ENCODE assay signal across 16 cellular contexts in the genomic region with DNA sequence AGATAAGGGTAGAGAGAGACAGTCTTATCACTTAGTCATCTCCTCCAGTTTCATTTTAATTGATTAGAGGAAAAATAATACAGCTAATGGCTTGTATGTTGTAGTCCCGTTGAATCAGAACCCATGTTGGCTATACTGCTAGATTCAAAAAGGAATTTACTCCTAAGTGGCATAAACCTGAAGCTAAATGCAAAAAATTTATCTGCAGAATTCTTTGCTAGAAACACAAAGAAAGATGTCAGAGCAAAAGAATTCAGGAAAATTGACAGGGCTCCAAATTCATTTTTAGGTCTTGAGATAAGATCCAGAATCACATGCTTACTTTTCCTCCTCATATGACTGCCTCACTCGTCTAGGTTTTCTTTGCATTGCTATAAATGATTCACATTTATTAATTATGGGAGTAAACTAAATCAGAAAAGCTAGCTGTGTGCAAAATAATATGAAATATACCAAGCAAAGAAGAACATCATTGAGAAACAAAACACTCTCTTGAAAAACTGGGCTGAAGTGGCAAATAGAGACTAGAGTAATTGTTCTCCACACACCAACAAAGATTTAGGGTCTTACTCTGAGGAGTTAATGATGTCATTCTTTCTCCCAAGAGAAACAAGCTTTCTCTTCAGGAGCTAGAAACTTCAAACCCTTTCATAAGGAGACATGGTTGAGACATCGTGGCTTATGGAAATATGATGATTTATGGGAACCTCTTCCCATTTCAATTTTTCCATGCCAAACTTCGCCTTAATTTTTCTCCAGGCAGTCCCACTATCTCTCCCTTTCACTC.
DNase-seq lines count a peak whose midpoint lies in the region; ATAC-seq, FAIRE-seq and TF ChIP-seq lines count a peak whose summit lies in the region.
"Had no signal": no experiment of that assay in that cellular context is flagged by ENCODE, and none has a peak within 500 bp of the region (broad histone marks: within the 10 kb centered on the region; RNA-seq: fewer than 3 reads in every experiment).

No MANE protein-coding gene starts in this region.

- POLR2A ChIA-PET in HepG2 (lab: Yijun Ruan, JAX), result no interaction called here

- BruUV-seq in HepG2 (replicated peaks; lab: Mats Ljungman, UMichigan), result no TSS peak

- H3K4me3 ChIP-seq in HepG2 (replicated peaks in 1 of 3; ENCODE audit: insufficient read depth in 1 of 3, low read depth in 2 of 3, low read length in 3 of 3) (no peak overlapping the region), right lobe of liver (no peak overlapping the region), astrocyte (ENCODE audit: insufficient read depth, low read depth, low read length) (no peak overlapping the region), thoracic aorta (peak overlapping the region; percentile 15), HAP-1 (no peak overlapping the region), suprapubic skin (no peak overlapping the region)
- H3K4me3 ChIP-seq: GM23338 had no signal

- no peaks in the 10 kb centered on the region for H3K79me2 ChIP-seq in HepG2 (ENCODE audit: insufficient read depth, low read length)
- no peaks in the 10 kb centered on the region for H3K79me2 ChIP-seq in astrocyte (ENCODE audit: insufficient read depth, low read length)

- DNase-seq in HepG2 (ENCODE audit: low spot score), result no peak
- DNase-seq in right lobe of liver, result no peak
- peak; percentile 30 for DNase-seq in astrocyte (ENCODE audit: low read depth)
- peak; percentile 2 for DNase-seq in fibroblast of peridontal ligament (ENCODE audit: extremely low read depth)
- DNase-seq in thoracic aorta (ENCODE audit: low spot score), result no peak
- DNase-seq in NCI-H1930 (lab: John Stamatoyannopoulos, UW), result no peak
- no peak for DNase-seq in HAP-1 (ENCODE audit: low spot score in 2 of 2)
- no peak for DNase-seq in suprapubic skin (ENCODE audit: low spot score in 2 of 2)
- DNase-seq: CD8-positive, alpha-beta T cell; COR-L47; DND-41; GDM1; H7 had no signal

- TF ChIP-seq RAD21 in HepG2 (CRISPR knock-in tag; IDR thresholded peaks at IDR 0.05), result no peak

- H3K9ac ChIP-seq in HepG2 (ENCODE audit: insufficient read depth, low read depth, low read length) (no peak overlapping the region), astrocyte (ENCODE audit: low read length) (no peak overlapping the region)

- no peak for ATAC-seq in HepG2
- ATAC-seq in right lobe of liver, result no peak
- ATAC-seq in thoracic aorta (ENCODE audit: insufficient number of reproducible peaks, low FRiP score, low read depth), result no peak
- ATAC-seq: CD8-positive, alpha-beta T cell; GM23338 had no signal

- no peaks in the 10 kb centered on the region for H3K36me3 Mint-ChIP-seq in astrocyte (ENCODE audit: low read depth, unreplicated experiment)
- H3K36me3 Mint-ChIP-seq: CD14-positive monocyte; CD8-positive, alpha-beta T cell had no signal

- H3K4me2 ChIP-seq in HepG2 (ENCODE audit: low read depth, low read length) (no peak overlapping the region), astrocyte (ENCODE audit: low read length) (no peak overlapping the region)
- H3K4me2 ChIP-seq: GM23338 had no signal

- H3K27ac ChIP-seq in HepG2 (ENCODE audit: extremely low read length, insufficient read depth, low read length) (no peak overlapping the region), right lobe of liver (no peak overlapping the region), astrocyte (ENCODE audit: low read depth, low read length) (no peak overlapping the region), thoracic aorta (no peak overlapping the region), suprapubic skin (no peak overlapping the region)
- H3K27ac ChIP-seq: 22Rv1 had no signal

- H3K27me3 Mint-ChIP-seq in astrocyte (ENCODE audit: low read depth, unreplicated experiment), result no peaks in the 10 kb centered on the region

- TF ChIP-seq CTCF in HepG2 (CRISPR knock-in tag; IDR thresholded peaks at IDR 0.05) (no peak), right lobe of liver (IDR thresholded peaks at IDR 0.05) (no peak), astrocyte (IDR thresholded peaks at IDR 0.05; ENCODE audit: insufficient read depth, low read depth, low read length) (no peak), thoracic aorta (IDR thresholded peaks at IDR 0.05) (no peak), suprapubic skin (IDR thresholded peaks at IDR 0.05) (no peak)

- TF ChIP-seq EP300 in HepG2 (IDR thresholded peaks at IDR 0.05; ENCODE audit: low read depth in 2 of 2, low read length in 2 of 2), result no peak
- no peak for TF ChIP-seq EP300 in HepG2 (CRISPR knock-in tag; IDR thresholded peaks at IDR 0.05; ENCODE audit: borderline replicate concordance)
- no peak for TF ChIP-seq EP300 in suprapubic skin (IDR thresholded peaks at IDR 0.05)

- H3K4me1 Mint-ChIP-seq in astrocyte (ENCODE audit: low read depth, unreplicated experiment), result no peaks in the 10 kb centered on the region
- H3K4me1 Mint-ChIP-seq: CD14-positive monocyte had no signal

- H3K36me3 ChIP-seq in HepG2 (replicated peaks in 1 of 2; ENCODE audit: control insufficient read depth in 1 of 2, insufficient read depth in 2 of 2, low read length in 2 of 2) (no peaks in the 10 kb centered on the region), right lobe of liver (no peaks in the 10 kb centered on the region), astrocyte (ENCODE audit: insufficient read depth, low read length) (no peaks in the 10 kb centered on the region), thoracic aorta (no peaks in the 10 kb centered on the region), HAP-1 (replicated peaks) (no peaks in the 10 kb centered on the region), suprapubic skin (no peaks in the 10 kb centered on the region)

- CTCF ChIA-PET in HepG2 (lab: Yijun Ruan, JAX; ENCODE audit: low intra/inter-chr PET ratio, low total read pairs), result no interaction called here

- peaks cover 0 to 8% of the 10 kb centered on the region in 2 experiments; a peak in 1 of 5 replicates for H3K27me3 ChIP-seq in HepG2 (ENCODE audit: control insufficient read depth in 1 of 2, insufficient read depth in 2 of 2, low read length in 2 of 2)
- no peaks in the 10 kb centered on the region for H3K27me3 ChIP-seq in right lobe of liver
- no peaks in the 10 kb centered on the region for H3K27me3 ChIP-seq in astrocyte (ENCODE audit: insufficient read depth, low read length)
- no peaks in the 10 kb centered on the region for H3K27me3 ChIP-seq in thoracic aorta (replicated peaks; ENCODE audit: insufficient read depth)
- peaks cover 28% of the 10 kb centered on the region for H3K27me3 ChIP-seq in HAP-1 (ENCODE audit: low read depth)
- no peaks in the 10 kb centered on the region for H3K27me3 ChIP-seq in suprapubic skin

- in situ Hi-C loops in HepG2 (cut with HindIII; ENCODE audit: extremely low pct_ligation_motif_present, low pct_unique_long_range_greater_than_20kb), result no loop called here
- in situ Hi-C loops in HAP-1 (cut with MboI; ENCODE audit: low sequenced_read_pairs), result no loop called here

- H3K27ac Mint-ChIP-seq in astrocyte (ENCODE audit: unreplicated experiment), result no peak overlapping the region
- H3K27ac Mint-ChIP-seq: CD14-positive monocyte; CD8-positive, alpha-beta T cell; GM23338 had no signal

- intact Hi-C loops in HepG2 (cut with micrococcal nuclease; ENCODE audit: unreplicated experiment) (no loop called here), right lobe of liver (cut with DNase I) (no loop called here)

- under 1% methylated on average over 4 of the region's 4 CpGs for WGBS in HepG2 (ENCODE audit: low lambda C conversion rate)
- WGBS in right lobe of liver (ENCODE audit: insufficient coverage, low coverage, low lambda C conversion rate, missing lambda C conversion rate), result 40% methylated on average over 4 of the region's 4 CpGs
- WGBS in suprapubic skin, result 33% methylated on average over 4 of the region's 4 CpGs

- H4K20me1 ChIP-seq in HepG2 (ENCODE audit: insufficient read depth, low read length), result no peaks in the 10 kb centered on the region
- H4K20me1 ChIP-seq in astrocyte (ENCODE audit: insufficient read depth, low read length), result no peaks in the 10 kb centered on the region

- H3K9me3 ChIP-seq in HepG2 (ENCODE audit: low read length), result no peaks in the 10 kb centered on the region
- H3K9me3 ChIP-seq in right lobe of liver, result no peaks in the 10 kb centered on the region
- H3K9me3 ChIP-seq in astrocyte (ENCODE audit: insufficient read depth, low read depth, low read length), result no peaks in the 10 kb centered on the region
- H3K9me3 ChIP-seq in thoracic aorta, result no peaks in the 10 kb centered on the region
- H3K9me3 ChIP-seq in HAP-1, result no peaks in the 10 kb centered on the region
- H3K9me3 ChIP-seq in suprapubic skin, result no peaks in the 10 kb centered on the region

- TF ChIP-seq POLR2A in HepG2 (IDR thresholded peaks at IDR 0.05; ENCODE audit: insufficient read depth in 1 of 2, low read depth in 2 of 2, low read length in 2 of 2) (no peak), right lobe of liver (IDR thresholded peaks at IDR 0.05) (no peak), suprapubic skin (IDR thresholded peaks at IDR 0.05) (no peak)

- H3K4me3 Mint-ChIP-seq in astrocyte (ENCODE audit: unreplicated experiment), result no peak overlapping the region
- H3K4me3 Mint-ChIP-seq: CD14-positive monocyte; CD8-positive, alpha-beta T cell; GM23338 had no signal

- H3K9me3 Mint-ChIP-seq in astrocyte (ENCODE audit: unreplicated experiment), result no peaks in the 10 kb centered on the region
- H3K9me3 Mint-ChIP-seq: CD8-positive, alpha-beta T cell; GM23338 had no signal

- H2AFZ ChIP-seq in HepG2 (ENCODE audit: low read length) (no peak overlapping the region), astrocyte (ENCODE audit: low read depth, low read length) (no peak overlapping the region)
- H2AFZ ChIP-seq: GM23338 had no signal

- FAIRE-seq in HepG2 (lab: Jason Lieb, UNC) (no peak), astrocyte (lab: Jason Lieb, UNC) (no peak)

- H3K4me1 ChIP-seq in HepG2 (ENCODE audit: insufficient read depth, low read length) (no peaks in the 10 kb centered on the region), right lobe of liver (no peaks in the 10 kb centered on the region), astrocyte (ENCODE audit: insufficient read depth, low read length) (no peaks in the 10 kb centered on the region), thoracic aorta (ENCODE audit: control insufficient read depth in 1 of 2, low read depth in 2 of 2) (peaks cover 13% of the 10 kb centered on the region in 2 donors), HAP-1 (no peaks in the 10 kb centered on the region), suprapubic skin (no peaks in the 10 kb centered on the region)

TF ChIP-seq in HepG2, 621 proteins besides CTCF, POLR2A, EP300 and RAD21:
- peak; percentile 64 for TF ChIP-seq ATF7 (IDR thresholded peaks at IDR 0.05)
- no peak for TF ChIP-seq ATF7 (CRISPR knock-in tag; IDR thresholded peaks at IDR 0.05)
- no peak for TF ChIP-seq KLF13 (CRISPR knock-in tag; IDR thresholded peaks at IDR 0.05)

Comparison
In these comparisons a context has a peak if more than half of its experiments do, and no peak if none do; other contexts are left out.
1. DNase-seq: peak in astrocyte (single experiment) and fibroblast of peridontal ligament (single experiment); none in HepG2 (single experiment), right lobe of liver (0 of 3), thoracic aorta (single experiment), NCI-H1930 (0 of 2), HAP-1 (0 of 2) and suprapubic skin (0 of 2).